8 cellular contexts compared by ENCODE assay signal in genomic region chr13:61414686-61415664, GRCh38. TPM values are rescaled to one million over a fixed set of nuclear protein-coding genes. Genes with fewer than 3 reads are reported as not detected.
DNase-seq lines count a peak whose midpoint lies in the region; ATAC-seq and TF ChIP-seq lines count a peak whose summit lies in the region.
"Had no signal": no experiment of that assay in that cellular context is flagged by ENCODE, and none has a peak within 500 bp of the region (broad histone marks: within the 10 kb centered on the region; RNA-seq: fewer than 3 reads in every experiment).

No MANE protein-coding gene starts in this region.

- peak overlapping the region; percentile 68; the same call in 1 of the 2 replicates for H3K27ac Mint-ChIP-seq in WTC11
- H3K27ac Mint-ChIP-seq: IgD-negative memory B cell had no signal

- H3K4me1 ChIP-seq in iPS DF 6.9 (ENCODE audit: control insufficient read depth, insufficient read depth, low read length), result no peaks in the 10 kb centered on the region

- H3K4me3 ChIP-seq in iPS DF 6.9 (ENCODE audit: low read length), result peak overlapping the region; percentile 70; the same call in 1 of the 2 replicates

- CTCF ChIA-PET in WTC11 (lab: Charles Lee), result interaction anchor here (0.7 to 1.8 kb wide), 3 partner anchors 51 to 787 kb away, joined by 3 to 10 read pairs (median 8); no protein-coding TSS in a partner anchor

- ATAC-seq in WTC11 (peak; percentile 98), sciatic nerve (peak; percentile 75)

- H3K27ac ChIP-seq in iPS DF 6.9 (ENCODE audit: low read length), result no peak overlapping the region

- H3K9me3 Mint-ChIP-seq in WTC11, result no peaks in the 10 kb centered on the region

- intact Hi-C loops in sciatic nerve (cut with DNase I), result no loop called here

- H3K36me3 ChIP-seq in iPS DF 6.9 (ENCODE audit: control insufficient read depth, insufficient read depth, low read length), result no peaks in the 10 kb centered on the region

- no peak for TF ChIP-seq CTCF in WTC11 (IDR thresholded peaks at IDR 0.05)

- WGBS in iPS DF 6.9 (ENCODE audit: insufficient coverage, insufficient read length), result no CpG with 5 or more reads among the region's 44 CpGs

- peaks cover 22% of the 10 kb centered on the region for H3K4me1 Mint-ChIP-seq in WTC11
- H3K4me1 Mint-ChIP-seq: IgD-negative memory B cell had no signal

- POLR2A ChIA-PET in WTC11 (lab: Charles Lee), result interaction anchor here (0.5 to 0.6 kb wide), 2 partner anchors 558 to 1601 kb away, joined by 3 to 5 read pairs; no protein-coding TSS in a partner anchor

- H3K9me3 ChIP-seq in iPS DF 6.9 (ENCODE audit: control insufficient read depth, insufficient read depth, low read length), result no peaks in the 10 kb centered on the region

- peaks cover 47% of the 10 kb centered on the region for H3K27me3 Mint-ChIP-seq in WTC11 (ENCODE audit: low read depth)

- DNase-seq in NCI-H128 (lab: John Stamatoyannopoulos, UW; ENCODE audit: unreplicated experiment) (peak; percentile 52), WTC11 (ENCODE audit: low spot score) (peak; percentile 81), iPS DF 6.9 (ENCODE audit: low read depth, low spot score) (peak; percentile 60), sciatic nerve (ENCODE audit: low spot score) (no peak)
- no peak for DNase-seq in activated CD8-positive, alpha-beta memory T cell treated with anti-CD3 and anti-CD28 coated beads for 24 hours
- no peak for DNase-seq in activated CD4-positive, alpha-beta T cell treated with anti-CD3 and anti-CD28 coated beads, Interleukin-2, amount 50 U/mL, for 4 hours
- no peak for DNase-seq in activated CD4-positive, CD25-positive, alpha-beta regulatory T cell (lab: John Stamatoyannopoulos, UW)

- H3K4me3 Mint-ChIP-seq in WTC11, result peak overlapping the region; percentile 92

- H3K36me3 Mint-ChIP-seq in WTC11, result no peaks in the 10 kb centered on the region
- H3K36me3 Mint-ChIP-seq: IgD-negative memory B cell had no signal

- peaks cover 14% of the 10 kb centered on the region; the same call in 1 of the 2 replicates for H3K27me3 ChIP-seq in iPS DF 6.9 (ENCODE audit: control insufficient read depth, insufficient read depth, low read length)

TF ChIP-seq in WTC11, 78 proteins besides CTCF, POLR2A, EP300 and RAD21:
- TF ChIP-seq ETV6 (CRISPR knock-in tag; IDR thresholded peaks at IDR 0.05) (peak; percentile 82), MLX (CRISPR knock-in tag; IDR thresholded peaks at IDR 0.05) (no peak), FOXK1 (CRISPR knock-in tag; IDR thresholded peaks at IDR 0.05) (no peak), ZNF281 (CRISPR knock-in tag; IDR thresholded peaks at IDR 0.05) (no peak), HMGXB4 (CRISPR knock-in tag; IDR thresholded peaks at IDR 0.05) (peak; percentile 35; the same call in 1 of the 2 replicates), ZNF138 (CRISPR knock-in tag; conservative IDR thresholded peaks at IDR 0.05) (no peak), IRF2 (CRISPR knock-in tag; IDR thresholded peaks at IDR 0.05; ENCODE audit: borderline replicate concordance, low read depth) (no peak), ZNF671 (CRISPR knock-in tag; IDR thresholded peaks at IDR 0.05) (no peak), NFYB (CRISPR knock-in tag; conservative IDR thresholded peaks at IDR 0.05; ENCODE audit: low read depth) (no peak), SP1 (CRISPR knock-in tag; conservative IDR thresholded peaks at IDR 0.05) (0 out of 2 replicates have a peak, but pooled peaks have one; percentile 24), MXD4 (CRISPR knock-in tag; IDR thresholded peaks at IDR 0.05; ENCODE audit: borderline replicate concordance) (no peak), GTF2I (CRISPR knock-in tag; conservative IDR thresholded peaks at IDR 0.05) (no peak)
- TF ChIP-seq, protein P1, sequence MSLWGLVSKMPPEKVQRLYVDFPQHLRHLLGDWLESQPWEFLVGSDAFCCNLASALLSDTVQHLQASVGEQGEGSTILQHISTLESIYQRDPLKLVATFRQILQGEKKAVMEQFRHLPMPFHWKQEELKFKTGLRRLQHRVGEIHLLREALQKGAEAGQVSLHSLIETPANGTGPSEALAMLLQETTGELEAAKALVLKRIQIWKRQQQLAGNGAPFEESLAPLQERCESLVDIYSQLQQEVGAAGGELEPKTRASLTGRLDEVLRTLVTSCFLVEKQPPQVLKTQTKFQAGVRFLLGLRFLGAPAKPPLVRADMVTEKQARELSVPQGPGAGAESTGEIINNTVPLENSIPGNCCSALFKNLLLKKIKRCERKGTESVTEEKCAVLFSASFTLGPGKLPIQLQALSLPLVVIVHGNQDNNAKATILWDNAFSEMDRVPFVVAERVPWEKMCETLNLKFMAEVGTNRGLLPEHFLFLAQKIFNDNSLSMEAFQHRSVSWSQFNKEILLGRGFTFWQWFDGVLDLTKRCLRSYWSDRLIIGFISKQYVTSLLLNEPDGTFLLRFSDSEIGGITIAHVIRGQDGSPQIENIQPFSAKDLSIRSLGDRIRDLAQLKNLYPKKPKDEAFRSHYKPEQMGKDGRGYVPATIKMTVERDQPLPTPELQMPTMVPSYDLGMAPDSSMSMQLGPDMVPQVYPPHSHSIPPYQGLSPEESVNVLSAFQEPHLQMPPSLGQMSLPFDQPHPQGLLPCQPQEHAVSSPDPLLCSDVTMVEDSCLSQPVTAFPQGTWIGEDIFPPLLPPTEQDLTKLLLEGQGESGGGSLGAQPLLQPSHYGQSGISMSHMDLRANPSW (CRISPR knock-in tag; conservative IDR thresholded peaks at IDR 0.05; ENCODE audit: low read depth), result no peak
- TF ChIP-seq, protein P2, sequence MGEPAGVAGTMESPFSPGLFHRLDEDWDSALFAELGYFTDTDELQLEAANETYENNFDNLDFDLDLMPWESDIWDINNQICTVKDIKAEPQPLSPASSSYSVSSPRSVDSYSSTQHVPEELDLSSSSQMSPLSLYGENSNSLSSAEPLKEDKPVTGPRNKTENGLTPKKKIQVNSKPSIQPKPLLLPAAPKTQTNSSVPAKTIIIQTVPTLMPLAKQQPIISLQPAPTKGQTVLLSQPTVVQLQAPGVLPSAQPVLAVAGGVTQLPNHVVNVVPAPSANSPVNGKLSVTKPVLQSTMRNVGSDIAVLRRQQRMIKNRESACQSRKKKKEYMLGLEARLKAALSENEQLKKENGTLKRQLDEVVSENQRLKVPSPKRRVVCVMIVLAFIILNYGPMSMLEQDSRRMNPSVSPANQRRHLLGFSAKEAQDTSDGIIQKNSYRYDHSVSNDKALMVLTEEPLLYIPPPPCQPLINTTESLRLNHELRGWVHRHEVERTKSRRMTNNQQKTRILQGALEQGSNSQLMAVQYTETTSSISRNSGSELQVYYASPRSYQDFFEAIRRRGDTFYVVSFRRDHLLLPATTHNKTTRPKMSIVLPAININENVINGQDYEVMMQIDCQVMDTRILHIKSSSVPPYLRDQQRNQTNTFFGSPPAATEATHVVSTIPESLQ (CRISPR knock-in tag; IDR thresholded peaks at IDR 0.05), result no peak
- TF ChIP-seq, protein P3, sequence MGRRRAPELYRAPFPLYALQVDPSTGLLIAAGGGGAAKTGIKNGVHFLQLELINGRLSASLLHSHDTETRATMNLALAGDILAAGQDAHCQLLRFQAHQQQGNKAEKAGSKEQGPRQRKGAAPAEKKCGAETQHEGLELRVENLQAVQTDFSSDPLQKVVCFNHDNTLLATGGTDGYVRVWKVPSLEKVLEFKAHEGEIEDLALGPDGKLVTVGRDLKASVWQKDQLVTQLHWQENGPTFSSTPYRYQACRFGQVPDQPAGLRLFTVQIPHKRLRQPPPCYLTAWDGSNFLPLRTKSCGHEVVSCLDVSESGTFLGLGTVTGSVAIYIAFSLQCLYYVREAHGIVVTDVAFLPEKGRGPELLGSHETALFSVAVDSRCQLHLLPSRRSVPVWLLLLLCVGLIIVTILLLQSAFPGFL (CRISPR knock-in tag; IDR thresholded peaks at IDR 0.05; ENCODE audit: borderline replicate concordance), result no peak
TF ChIP-seq in WTC11: peak in this region for 3.

RNA-seq across cellular contexts. Expression of gene PCDH20, which starts 0.7 kb away (rescaled TPM):
- total RNA-seq in WTC11 (2021), result 1.3 to 1.4 TPM (median 1.3 TPM) in 3 replicates
- total RNA-seq in sciatic nerve, result 0.45 TPM

Comparison
In these comparisons a context has a peak if more than half of its experiments do, and no peak if none do; other contexts are left out.
1. DNase-seq: peak in NCI-H128 (single experiment), WTC11 (single experiment) and iPS DF 6.9 (single experiment); none in sciatic nerve (single experiment), activated CD8-positive, alpha-beta memory T cell treated with anti-CD3 and anti-CD28 coated beads for 24 hours (single experiment), activated CD4-positive, alpha-beta T cell treated with anti-CD3 and anti-CD28 coated beads, Interleukin-2, amount 50 U/mL, for 4 hours (0 of 2) and activated CD4-positive, CD25-positive, alpha-beta regulatory T cell (0 of 4).